Comparison of ENCODE assay signal across 8 cellular contexts in genomic region chr1:193019442-193020026, GRCh38. TPM values are rescaled to one million over a fixed set of nuclear protein-coding genes. Genes with fewer than 3 reads are reported as not detected.
DNase-seq lines count a peak whose midpoint lies in the region; ATAC-seq, FAIRE-seq and TF ChIP-seq lines count a peak whose summit lies in the region.

No MANE protein-coding gene starts in this region.

- FAIRE-seq in GM18507 (lab: Jason Lieb, UNC): peak; percentile 79

- H2BK120ac ChIP-seq in mesendoderm (ENCODE audit: low read depth, low read length): no peak overlapping the region

- H2BK15ac ChIP-seq in mesendoderm (replicated peaks; ENCODE audit: low read depth): no peak overlapping the region

- no peak overlapping the region for H2BK5ac ChIP-seq in mesendoderm (ENCODE audit: low read length)

- H3K79me2 ChIP-seq in mesendoderm (ENCODE audit: control insufficient read depth, insufficient read depth, low read length): no peaks in the 10 kb centered on the region

- H3K18ac ChIP-seq in mesendoderm (ENCODE audit: low read length): no peak overlapping the region

- H3K27ac ChIP-seq in mesendoderm (ENCODE audit: low read depth, low read length): no peak overlapping the region

- no peak overlapping the region for H3K56ac ChIP-seq in mesendoderm (ENCODE audit: low read length)

- no peak overlapping the region for H2AK5ac ChIP-seq in mesendoderm (ENCODE audit: low read length)

- no peaks in the 10 kb centered on the region for H3K36me3 ChIP-seq in mesendoderm (ENCODE audit: control insufficient read depth, insufficient read depth, low read length)

- H3K23ac ChIP-seq in mesendoderm (ENCODE audit: low read length): no peak overlapping the region

- ATAC-seq in HG03442 (IDR thresholded peaks at IDR 0.05; ENCODE audit: unreplicated experiment): peak; percentile 69
- no peak for ATAC-seq in HG03045 (IDR thresholded peaks at IDR 0.05; ENCODE audit: unreplicated experiment)

- TF ChIP-seq CTCF in AG09309 (IDR thresholded peaks at IDR 0.05; ENCODE audit: control insufficient read depth, insufficient read depth, low read depth, low read length, missing control alignments): peak; percentile 35

- H3K4me1 ChIP-seq in mesendoderm (ENCODE audit: control insufficient read depth, low read depth, low read length): no peaks in the 10 kb centered on the region

- H3K4me2 ChIP-seq in mesendoderm (ENCODE audit: low read length): no peak overlapping the region

- no peak overlapping the region for H4K5ac ChIP-seq in mesendoderm (ENCODE audit: low read length)

- H3K9ac ChIP-seq in mesendoderm (ENCODE audit: low read length): no peak overlapping the region

- H3K4ac ChIP-seq in mesendoderm (ENCODE audit: low read depth, low read length): no peak overlapping the region

- H3K79me1 ChIP-seq in mesendoderm (ENCODE audit: low read length): no peaks in the 10 kb centered on the region

- no peak overlapping the region for H4K8ac ChIP-seq in mesendoderm (ENCODE audit: low read depth, low read length)

- no peaks in the 10 kb centered on the region for H3K27me3 ChIP-seq in mesendoderm (ENCODE audit: insufficient read depth, low read length, poor library complexity)

- no peak overlapping the region for H3K4me3 ChIP-seq in AG09309 (ENCODE audit: control insufficient read depth, low read depth, low read length)
- no peak overlapping the region for H3K4me3 ChIP-seq in mesendoderm (ENCODE audit: low read length)

- peak; percentile 40 for DNase-seq in AG09309 (ENCODE audit: low read depth)
- no peak for DNase-seq in GM18507 (ENCODE audit: extremely low spot score, insufficient read length, low read depth)
- peak; percentile 63 for DNase-seq in NCI-H82 treated with DMSO at 0.1 percent for 48 hours (lab: John Stamatoyannopoulos, UW; ENCODE audit: unreplicated experiment)
- DNase-seq in dedifferentiated amniotic fluid mesenchymal stem cell (ENCODE audit: extremely low spot score): peak; percentile 70
- DNase-seq in mesendoderm: peak; percentile 49
- no peak for DNase-seq in ecto neural progenitor cell (ENCODE audit: low spot score)

RNA-seq across cellular contexts. Expression of gene UCHL5, which starts 39.6 kb away (rescaled TPM):
- 44.4 TPM for polyA plus RNA-seq in mesendoderm (2013, experiment 1 of 2)
- 44.8 TPM for polyA plus RNA-seq in mesendoderm (2013, experiment 2 of 2)

RNA-seq across cellular contexts. Expression of gene RO60, which starts 39.9 kb away (rescaled TPM):
- 22.3 TPM for polyA plus RNA-seq in mesendoderm (2013, experiment 1 of 2)
- polyA plus RNA-seq in mesendoderm (2013, experiment 2 of 2): 21.1 TPM

Comparison
In these comparisons a context has a peak if more than half of its experiments do, and no peak if none do; other contexts are left out.
1. DNase-seq: peak in AG09309 (single experiment), NCI-H82 treated with DMSO at 0.1 percent for 48 hours (single experiment), dedifferentiated amniotic fluid mesenchymal stem cell (single experiment) and mesendoderm (single experiment); none in GM18507 (single experiment) and ecto neural progenitor cell (single experiment).